1 cellular context compared by ENCODE assay signal in the genomic region with DNA sequence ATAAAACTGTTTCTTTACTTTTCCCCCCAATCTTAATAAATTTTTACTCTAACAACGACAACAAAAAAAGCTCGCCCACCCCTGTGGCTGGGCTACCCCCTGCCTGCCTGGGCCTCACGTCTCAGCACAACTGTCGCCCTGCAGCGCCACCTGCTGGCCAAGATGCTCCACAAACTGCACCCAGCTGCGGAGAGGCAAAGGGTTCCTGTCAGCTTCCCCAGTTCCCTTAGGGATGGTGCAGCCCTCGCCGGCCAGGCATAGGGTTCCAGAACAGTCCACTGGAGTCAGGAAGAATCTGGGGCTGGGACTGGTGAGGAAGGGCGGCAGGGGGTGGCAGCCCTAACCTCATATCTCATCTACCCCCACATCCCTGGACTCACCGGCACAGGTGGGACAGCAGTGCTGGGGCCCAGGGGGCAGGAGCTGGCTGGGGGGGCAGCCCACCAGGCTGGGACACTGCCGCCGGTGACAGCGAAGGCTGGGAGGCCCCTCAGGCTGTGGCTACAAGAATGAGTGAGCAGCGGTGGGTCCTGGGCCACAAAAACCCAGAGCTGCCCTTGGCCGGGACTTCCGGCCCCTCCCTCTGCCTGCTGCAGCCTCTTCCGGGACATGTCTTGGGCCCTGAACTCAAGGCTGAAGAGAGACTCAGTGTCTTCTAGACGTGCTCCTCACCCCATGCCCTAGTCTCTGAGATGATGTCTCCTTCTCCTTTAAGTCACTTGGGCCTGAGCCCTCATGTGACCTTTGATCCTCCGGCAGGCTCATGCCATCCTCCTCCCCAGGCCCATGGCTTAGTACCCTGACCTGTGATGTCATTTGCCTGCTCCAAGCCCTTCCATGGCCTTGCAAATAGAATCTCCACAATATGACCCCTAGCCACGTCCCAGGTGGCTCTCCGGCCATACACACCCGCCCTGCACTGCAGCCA.
TF ChIP-seq lines count a peak whose summit lies in the region.

No MANE protein-coding gene starts in this region.

TF ChIP-seq in K562, 482 proteins besides CTCF, POLR2A, EP300 and RAD21 (continued from another document and continues in another):
- TF ChIP-seq, protein P1, sequence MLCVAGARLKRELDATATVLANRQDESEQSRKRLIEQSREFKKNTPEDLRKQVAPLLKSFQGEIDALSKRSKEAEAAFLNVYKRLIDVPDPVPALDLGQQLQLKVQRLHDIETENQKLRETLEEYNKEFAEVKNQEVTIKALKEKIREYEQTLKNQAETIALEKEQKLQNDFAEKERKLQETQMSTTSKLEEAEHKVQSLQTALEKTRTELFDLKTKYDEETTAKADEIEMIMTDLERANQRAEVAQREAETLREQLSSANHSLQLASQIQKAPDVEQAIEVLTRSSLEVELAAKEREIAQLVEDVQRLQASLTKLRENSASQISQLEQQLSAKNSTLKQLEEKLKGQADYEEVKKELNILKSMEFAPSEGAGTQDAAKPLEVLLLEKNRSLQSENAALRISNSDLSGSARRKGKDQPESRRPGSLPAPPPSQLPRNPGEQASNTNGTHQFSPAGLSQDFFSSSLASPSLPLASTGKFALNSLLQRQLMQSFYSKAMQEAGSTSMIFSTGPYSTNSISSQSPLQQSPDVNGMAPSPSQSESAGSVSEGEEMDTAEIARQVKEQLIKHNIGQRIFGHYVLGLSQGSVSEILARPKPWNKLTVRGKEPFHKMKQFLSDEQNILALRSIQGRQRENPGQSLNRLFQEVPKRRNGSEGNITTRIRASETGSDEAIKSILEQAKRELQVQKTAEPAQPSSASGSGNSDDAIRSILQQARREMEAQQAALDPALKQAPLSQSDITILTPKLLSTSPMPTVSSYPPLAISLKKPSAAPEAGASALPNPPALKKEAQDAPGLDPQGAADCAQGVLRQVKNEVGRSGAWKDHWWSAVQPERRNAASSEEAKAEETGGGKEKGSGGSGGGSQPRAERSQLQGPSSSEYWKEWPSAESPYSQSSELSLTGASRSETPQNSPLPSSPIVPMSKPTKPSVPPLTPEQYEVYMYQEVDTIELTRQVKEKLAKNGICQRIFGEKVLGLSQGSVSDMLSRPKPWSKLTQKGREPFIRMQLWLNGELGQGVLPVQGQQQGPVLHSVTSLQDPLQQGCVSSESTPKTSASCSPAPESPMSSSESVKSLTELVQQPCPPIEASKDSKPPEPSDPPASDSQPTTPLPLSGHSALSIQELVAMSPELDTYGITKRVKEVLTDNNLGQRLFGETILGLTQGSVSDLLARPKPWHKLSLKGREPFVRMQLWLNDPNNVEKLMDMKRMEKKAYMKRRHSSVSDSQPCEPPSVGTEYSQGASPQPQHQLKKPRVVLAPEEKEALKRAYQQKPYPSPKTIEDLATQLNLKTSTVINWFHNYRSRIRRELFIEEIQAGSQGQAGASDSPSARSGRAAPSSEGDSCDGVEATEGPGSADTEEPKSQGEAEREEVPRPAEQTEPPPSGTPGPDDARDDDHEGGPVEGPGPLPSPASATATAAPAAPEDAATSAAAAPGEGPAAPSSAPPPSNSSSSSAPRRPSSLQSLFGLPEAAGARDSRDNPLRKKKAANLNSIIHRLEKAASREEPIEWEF (CRISPR knock-in tag; IDR thresholded peaks at IDR 0.05), result no peak
- TF ChIP-seq ZNF175 (CRISPR knock-in tag; IDR thresholded peaks at IDR 0.05; ENCODE audit: low read depth) (no peak), MCM3 (IDR thresholded peaks at IDR 0.05) (no peak), ZFX (CRISPR knock-in tag; IDR thresholded peaks at IDR 0.05) (no peak), HMGN3 (IDR thresholded peaks at IDR 0.05; ENCODE audit: borderline replicate concordance, extremely low read depth, insufficient read length, low read depth, low read length) (peak; percentile 49), STAG1 (CRISPR knock-in tag; IDR thresholded peaks at IDR 0.05; ENCODE audit: borderline replicate concordance) (peak; percentile 95), FOXM1 (IDR thresholded peaks at IDR 0.05; ENCODE audit: low read depth) (no peak), FOXM1 (CRISPR knock-in tag; IDR thresholded peaks at IDR 0.05; ENCODE audit: low read depth) (no peak), ILK (tag; IDR thresholded peaks at IDR 0.05; ENCODE audit: borderline replicate concordance, low read depth) (no peak), ZNF507 (tag; conservative IDR thresholded peaks at IDR 0.05) (no peak)
- TF ChIP-seq, protein P2, sequence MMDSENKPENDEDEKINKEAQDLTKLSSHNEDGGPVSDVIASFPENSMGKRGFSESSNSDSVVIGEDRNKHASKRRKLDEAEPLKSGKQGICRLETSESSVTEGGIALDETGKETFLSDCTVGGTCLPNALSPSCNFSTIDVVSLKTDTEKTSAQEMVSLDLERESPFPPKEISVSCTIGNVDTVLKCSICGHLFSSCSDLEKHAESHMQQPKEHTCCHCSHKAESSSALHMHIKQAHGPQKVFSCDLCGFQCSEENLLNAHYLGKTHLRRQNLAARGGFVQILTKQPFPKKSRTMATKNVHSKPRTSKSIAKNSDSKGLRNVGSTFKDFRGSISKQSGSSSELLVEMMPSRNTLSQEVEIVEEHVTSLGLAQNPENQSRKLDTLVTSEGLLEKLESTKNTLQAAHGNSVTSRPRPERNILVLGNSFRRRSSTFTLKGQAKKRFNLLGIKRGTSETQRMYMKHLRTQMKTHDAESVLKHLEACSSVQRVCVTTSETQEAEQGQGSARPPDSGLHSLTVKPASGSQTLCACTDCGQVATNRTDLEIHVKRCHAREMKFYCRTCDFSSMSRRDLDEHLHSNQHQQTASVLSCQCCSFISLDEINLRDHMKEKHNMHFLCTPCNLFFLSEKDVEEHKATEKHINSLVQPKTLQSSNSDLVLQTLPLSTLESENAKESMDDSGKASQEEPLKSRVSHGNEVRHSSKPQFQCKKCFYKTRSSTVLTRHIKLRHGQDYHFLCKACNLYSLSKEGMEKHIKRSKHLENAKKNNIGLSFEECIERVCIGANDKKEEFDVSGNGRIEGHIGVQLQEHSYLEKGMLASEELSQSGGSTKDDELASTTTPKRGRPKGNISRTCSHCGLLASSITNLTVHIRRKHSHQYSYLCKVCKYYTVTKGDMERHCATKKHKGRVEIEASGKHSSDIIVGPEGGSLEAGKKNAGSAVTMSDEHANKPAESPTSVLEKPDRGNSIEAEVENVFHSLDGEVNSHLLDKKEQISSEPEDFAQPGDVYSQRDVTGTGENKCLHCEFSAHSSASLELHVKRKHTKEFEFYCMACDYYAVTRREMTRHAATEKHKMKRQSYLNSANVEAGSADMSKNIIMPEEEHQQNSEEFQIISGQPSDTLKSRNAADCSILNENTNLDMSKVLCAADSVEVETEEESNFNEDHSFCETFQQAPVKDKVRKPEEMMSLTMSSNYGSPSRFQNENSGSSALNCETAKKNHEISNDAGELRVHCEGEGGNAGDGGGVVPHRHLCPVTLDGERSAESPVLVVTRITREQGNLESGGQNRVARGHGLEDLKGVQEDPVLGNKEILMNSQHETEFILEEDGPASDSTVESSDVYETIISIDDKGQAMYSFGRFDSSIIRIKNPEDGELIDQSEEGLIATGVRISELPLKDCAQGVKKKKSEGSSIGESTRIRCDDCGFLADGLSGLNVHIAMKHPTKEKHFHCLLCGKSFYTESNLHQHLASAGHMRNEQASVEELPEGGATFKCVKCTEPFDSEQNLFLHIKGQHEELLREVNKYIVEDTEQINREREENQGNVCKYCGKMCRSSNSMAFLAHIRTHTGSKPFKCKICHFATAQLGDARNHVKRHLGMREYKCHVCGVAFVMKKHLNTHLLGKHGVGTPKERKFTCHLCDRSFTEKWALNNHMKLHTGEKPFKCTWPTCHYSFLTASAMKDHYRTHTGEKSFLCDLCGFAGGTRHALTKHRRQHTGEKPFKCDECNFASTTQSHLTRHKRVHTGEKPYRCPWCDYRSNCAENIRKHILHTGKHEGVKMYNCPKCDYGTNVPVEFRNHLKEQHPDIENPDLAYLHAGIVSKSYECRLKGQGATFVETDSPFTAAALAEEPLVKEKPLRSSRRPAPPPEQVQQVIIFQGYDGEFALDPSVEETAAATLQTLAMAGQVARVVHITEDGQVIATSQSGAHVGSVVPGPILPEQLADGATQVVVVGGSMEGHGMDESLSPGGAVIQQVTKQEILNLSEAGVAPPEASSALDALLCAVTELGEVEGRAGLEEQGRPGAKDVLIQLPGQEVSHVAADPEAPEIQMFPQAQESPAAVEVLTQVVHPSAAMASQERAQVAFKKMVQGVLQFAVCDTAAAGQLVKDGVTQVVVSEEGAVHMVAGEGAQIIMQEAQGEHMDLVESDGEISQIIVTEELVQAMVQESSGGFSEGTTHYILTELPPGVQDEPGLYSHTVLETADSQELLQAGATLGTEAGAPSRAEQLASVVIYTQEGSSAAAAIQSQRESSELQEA (IDR thresholded peaks at IDR 0.05; ENCODE audit: low read depth), result no peak
- TF ChIP-seq, protein P3, sequence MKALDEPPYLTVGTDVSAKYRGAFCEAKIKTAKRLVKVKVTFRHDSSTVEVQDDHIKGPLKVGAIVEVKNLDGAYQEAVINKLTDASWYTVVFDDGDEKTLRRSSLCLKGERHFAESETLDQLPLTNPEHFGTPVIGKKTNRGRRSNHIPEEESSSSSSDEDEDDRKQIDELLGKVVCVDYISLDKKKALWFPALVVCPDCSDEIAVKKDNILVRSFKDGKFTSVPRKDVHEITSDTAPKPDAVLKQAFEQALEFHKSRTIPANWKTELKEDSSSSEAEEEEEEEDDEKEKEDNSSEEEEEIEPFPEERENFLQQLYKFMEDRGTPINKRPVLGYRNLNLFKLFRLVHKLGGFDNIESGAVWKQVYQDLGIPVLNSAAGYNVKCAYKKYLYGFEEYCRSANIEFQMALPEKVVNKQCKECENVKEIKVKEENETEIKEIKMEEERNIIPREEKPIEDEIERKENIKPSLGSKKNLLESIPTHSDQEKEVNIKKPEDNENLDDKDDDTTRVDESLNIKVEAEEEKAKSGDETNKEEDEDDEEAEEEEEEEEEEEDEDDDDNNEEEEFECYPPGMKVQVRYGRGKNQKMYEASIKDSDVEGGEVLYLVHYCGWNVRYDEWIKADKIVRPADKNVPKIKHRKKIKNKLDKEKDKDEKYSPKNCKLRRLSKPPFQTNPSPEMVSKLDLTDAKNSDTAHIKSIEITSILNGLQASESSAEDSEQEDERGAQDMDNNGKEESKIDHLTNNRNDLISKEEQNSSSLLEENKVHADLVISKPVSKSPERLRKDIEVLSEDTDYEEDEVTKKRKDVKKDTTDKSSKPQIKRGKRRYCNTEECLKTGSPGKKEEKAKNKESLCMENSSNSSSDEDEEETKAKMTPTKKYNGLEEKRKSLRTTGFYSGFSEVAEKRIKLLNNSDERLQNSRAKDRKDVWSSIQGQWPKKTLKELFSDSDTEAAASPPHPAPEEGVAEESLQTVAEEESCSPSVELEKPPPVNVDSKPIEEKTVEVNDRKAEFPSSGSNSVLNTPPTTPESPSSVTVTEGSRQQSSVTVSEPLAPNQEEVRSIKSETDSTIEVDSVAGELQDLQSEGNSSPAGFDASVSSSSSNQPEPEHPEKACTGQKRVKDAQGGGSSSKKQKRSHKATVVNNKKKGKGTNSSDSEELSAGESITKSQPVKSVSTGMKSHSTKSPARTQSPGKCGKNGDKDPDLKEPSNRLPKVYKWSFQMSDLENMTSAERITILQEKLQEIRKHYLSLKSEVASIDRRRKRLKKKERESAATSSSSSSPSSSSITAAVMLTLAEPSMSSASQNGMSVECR (CRISPR knock-in tag; IDR thresholded peaks at IDR 0.05), result no peak
- TF ChIP-seq, protein P4, sequence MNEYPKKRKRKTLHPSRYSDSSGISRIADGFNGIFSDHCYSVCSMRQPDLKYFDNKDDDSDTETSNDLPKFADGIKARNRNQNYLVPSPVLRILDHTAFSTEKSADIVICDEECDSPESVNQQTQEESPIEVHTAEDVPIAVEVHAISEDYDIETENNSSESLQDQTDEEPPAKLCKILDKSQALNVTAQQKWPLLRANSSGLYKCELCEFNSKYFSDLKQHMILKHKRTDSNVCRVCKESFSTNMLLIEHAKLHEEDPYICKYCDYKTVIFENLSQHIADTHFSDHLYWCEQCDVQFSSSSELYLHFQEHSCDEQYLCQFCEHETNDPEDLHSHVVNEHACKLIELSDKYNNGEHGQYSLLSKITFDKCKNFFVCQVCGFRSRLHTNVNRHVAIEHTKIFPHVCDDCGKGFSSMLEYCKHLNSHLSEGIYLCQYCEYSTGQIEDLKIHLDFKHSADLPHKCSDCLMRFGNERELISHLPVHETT (CRISPR knock-in tag; conservative IDR thresholded peaks at IDR 0.05 in 1 of 2, IDR thresholded peaks at IDR 0.05 in 1 of 2), result no peak
- TF ChIP-seq, protein P5, sequence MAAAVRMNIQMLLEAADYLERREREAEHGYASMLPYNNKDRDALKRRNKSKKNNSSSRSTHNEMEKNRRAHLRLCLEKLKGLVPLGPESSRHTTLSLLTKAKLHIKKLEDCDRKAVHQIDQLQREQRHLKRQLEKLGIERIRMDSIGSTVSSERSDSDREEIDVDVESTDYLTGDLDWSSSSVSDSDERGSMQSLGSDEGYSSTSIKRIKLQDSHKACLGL (CRISPR knock-in tag; IDR thresholded peaks at IDR 0.05; ENCODE audit: borderline replicate concordance, poor library complexity, severe bottlenecking), result no peak
- TF ChIP-seq, protein P6, sequence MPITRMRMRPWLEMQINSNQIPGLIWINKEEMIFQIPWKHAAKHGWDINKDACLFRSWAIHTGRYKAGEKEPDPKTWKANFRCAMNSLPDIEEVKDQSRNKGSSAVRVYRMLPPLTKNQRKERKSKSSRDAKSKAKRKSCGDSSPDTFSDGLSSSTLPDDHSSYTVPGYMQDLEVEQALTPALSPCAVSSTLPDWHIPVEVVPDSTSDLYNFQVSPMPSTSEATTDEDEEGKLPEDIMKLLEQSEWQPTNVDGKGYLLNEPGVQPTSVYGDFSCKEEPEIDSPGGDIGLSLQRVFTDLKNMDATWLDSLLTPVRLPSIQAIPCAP (CRISPR knock-in tag; IDR thresholded peaks at IDR 0.05; ENCODE audit: borderline replicate concordance), result no peak
- TF ChIP-seq, protein P7, sequence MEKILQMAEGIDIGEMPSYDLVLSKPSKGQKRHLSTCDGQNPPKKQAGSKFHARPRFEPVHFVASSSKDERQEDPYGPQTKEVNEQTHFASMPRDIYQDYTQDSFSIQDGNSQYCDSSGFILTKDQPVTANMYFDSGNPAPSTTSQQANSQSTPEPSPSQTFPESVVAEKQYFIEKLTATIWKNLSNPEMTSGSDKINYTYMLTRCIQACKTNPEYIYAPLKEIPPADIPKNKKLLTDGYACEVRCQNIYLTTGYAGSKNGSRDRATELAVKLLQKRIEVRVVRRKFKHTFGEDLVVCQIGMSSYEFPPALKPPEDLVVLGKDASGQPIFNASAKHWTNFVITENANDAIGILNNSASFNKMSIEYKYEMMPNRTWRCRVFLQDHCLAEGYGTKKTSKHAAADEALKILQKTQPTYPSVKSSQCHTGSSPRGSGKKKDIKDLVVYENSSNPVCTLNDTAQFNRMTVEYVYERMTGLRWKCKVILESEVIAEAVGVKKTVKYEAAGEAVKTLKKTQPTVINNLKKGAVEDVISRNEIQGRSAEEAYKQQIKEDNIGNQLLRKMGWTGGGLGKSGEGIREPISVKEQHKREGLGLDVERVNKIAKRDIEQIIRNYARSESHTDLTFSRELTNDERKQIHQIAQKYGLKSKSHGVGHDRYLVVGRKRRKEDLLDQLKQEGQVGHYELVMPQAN (IDR thresholded peaks at IDR 0.05; ENCODE audit: borderline replicate concordance), result no peak
- TF ChIP-seq, protein P8, sequence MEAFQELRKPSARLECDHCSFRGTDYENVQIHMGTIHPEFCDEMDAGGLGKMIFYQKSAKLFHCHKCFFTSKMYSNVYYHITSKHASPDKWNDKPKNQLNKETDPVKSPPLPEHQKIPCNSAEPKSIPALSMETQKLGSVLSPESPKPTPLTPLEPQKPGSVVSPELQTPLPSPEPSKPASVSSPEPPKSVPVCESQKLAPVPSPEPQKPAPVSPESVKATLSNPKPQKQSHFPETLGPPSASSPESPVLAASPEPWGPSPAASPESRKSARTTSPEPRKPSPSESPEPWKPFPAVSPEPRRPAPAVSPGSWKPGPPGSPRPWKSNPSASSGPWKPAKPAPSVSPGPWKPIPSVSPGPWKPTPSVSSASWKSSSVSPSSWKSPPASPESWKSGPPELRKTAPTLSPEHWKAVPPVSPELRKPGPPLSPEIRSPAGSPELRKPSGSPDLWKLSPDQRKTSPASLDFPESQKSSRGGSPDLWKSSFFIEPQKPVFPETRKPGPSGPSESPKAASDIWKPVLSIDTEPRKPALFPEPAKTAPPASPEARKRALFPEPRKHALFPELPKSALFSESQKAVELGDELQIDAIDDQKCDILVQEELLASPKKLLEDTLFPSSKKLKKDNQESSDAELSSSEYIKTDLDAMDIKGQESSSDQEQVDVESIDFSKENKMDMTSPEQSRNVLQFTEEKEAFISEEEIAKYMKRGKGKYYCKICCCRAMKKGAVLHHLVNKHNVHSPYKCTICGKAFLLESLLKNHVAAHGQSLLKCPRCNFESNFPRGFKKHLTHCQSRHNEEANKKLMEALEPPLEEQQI (IDR thresholded peaks at IDR 0.05), result no peak
